In the genomic region with DNA sequence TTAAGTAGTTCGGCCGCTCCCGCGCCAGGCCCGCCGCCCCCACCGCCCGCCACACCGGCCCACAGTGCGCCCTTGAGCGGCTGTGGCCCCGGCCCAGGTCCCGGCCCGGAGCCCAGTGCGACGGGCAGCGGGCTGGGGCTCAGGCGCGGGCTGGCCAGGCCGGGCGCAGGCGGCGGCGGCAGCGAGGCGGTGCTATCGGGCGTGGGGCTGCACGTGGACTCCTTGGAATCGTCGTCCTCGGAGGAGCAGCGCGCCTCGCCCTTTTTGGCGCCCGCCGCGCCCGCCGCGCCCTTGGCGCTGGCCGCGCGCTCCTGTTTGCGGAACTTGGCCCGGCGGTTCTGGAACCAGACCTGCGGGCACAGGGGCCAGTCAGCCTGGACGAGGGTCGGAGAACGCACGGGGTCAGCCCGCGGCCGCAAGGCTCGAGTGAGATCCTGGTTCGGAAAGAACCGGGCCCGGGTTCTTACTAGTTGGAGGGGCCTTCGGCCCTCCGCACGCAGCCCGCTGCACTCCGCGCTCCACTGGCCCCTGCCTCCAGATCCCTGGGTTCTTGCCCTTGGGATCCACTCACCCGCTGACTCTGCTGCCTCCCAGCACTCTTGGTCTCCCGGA, we compare ENCODE assay signal across 8 cellular contexts. TPM values are rescaled to one million over a fixed set of nuclear protein-coding genes. Genes with fewer than 3 reads are reported as not detected.
A peak's percentile ranks its signal among the peaks of the same experiment; 100 is the strongest.
DNase-seq lines count a peak whose midpoint lies in the region; ATAC-seq and TF ChIP-seq lines count a peak whose summit lies in the region.

No MANE protein-coding gene starts in this region.

- peak overlapping the region in 1 of 59 donors; percentile 52 for H3K27ac ChIP-seq in dorsolateral prefrontal cortex

- intact Hi-C loops in dorsolateral prefrontal cortex (cut with DNase I), result loop anchor here in 1 of 2 donors (5.0 kb wide), 1 partner anchor 192 kb away; a partner anchor contains a TSS
- intact Hi-C loops in mucosa of descending colon (cut with DNase I, micrococcal nuclease), result no loop called here

- TF ChIP-seq CTCF in AG09309 (IDR thresholded peaks at IDR 0.05; ENCODE audit: control insufficient read depth, insufficient read depth, low read depth, low read length, missing control alignments) (no peak), HFF-Myc (IDR thresholded peaks at IDR 0.05; ENCODE audit: low read depth, low read length, missing control alignments) (no peak), dorsolateral prefrontal cortex (IDR thresholded peaks at IDR 0.05 in 54 of 56, conservative IDR thresholded peaks at IDR 0.05 in 2 of 56; ENCODE audit: low read depth in 1 of 56, partially characterized antibody in 56 of 56) (peak in 1 of 56 donors; percentile 23), mucosa of descending colon (IDR thresholded peaks at IDR 0.05) (no peak)

- H3K9me3 ChIP-seq in mucosa of descending colon, result no peaks in the 10 kb centered on the region

- H3K36me3 ChIP-seq in mucosa of descending colon (ENCODE audit: low read depth), result no peaks in the 10 kb centered on the region

- peak; percentile 76 for ATAC-seq in mucosa of descending colon

- H3K27me3 ChIP-seq in dorsolateral prefrontal cortex, result peaks cover 3 to 61% (median 48%) of the 10 kb centered on the region in 45 donors

- DNase-seq in AG09309 (ENCODE audit: low read depth), result no peak
- DNase-seq in HFF-Myc (ENCODE audit: extremely low read depth, low read depth), result no peak
- no peak for DNase-seq in dorsolateral prefrontal cortex
- peak; percentile 70 to 83 (median 75) for DNase-seq in mucosa of descending colon
- no peak for DNase-seq in NK-92 (lab: John Stamatoyannopoulos, UW; ENCODE audit: unreplicated experiment)
- no peak for DNase-seq in OCI-M2 (lab: John Stamatoyannopoulos, UW; ENCODE audit: unreplicated experiment)
- no peak for DNase-seq in activated CD4-positive, alpha-beta T cell treated with anti-CD3 and anti-CD28 coated beads, Interleukin-2, amount 50 U/mL, for 4 hours
- no peak for DNase-seq in middle frontal gyrus (ENCODE audit: extremely low spot score, low spot score)

- peak overlapping the region; percentile 3; the same call in 1 of the 2 replicates for H3K4me3 ChIP-seq in AG09309 (ENCODE audit: control insufficient read depth, low read depth, low read length)
- peak overlapping the region; percentile 19; the same call in 1 of the 2 replicates for H3K4me3 ChIP-seq in HFF-Myc (replicated peaks; ENCODE audit: low read depth, low read length)
- H3K4me3 ChIP-seq in dorsolateral prefrontal cortex, result peak overlapping the region in 58 of 59 donors; percentile 4 to 61 (median 40)
- H3K4me3 ChIP-seq in mucosa of descending colon, result no peak overlapping the region

- peaks cover 37% of the 10 kb centered on the region for H3K4me1 ChIP-seq in mucosa of descending colon (ENCODE audit: low read depth)

RNA-seq across cellular contexts. Expression of a gene that starts 4.0 kb away (rescaled TPM):
- under 1 TPM in 1 of 120 experiments, not detected in 119; 0.37 TPM for total RNA-seq in dorsolateral prefrontal cortex
- total RNA-seq in mucosa of descending colon, result 1 to 10 TPM in 1 of 3 donors, under 1 TPM in 2; 0.55 to 2.6 (median 0.60) TPM

RNA-seq across cellular contexts. Expression of a gene that starts 15.4 kb away (rescaled TPM):
- total RNA-seq in dorsolateral prefrontal cortex (100 to 1,000 TPM in 16 of 120 experiments, 10 to 100 TPM in 104; 45.2 to 209 (median 78.5) TPM), mucosa of descending colon (100 to 1,000 TPM; 122 to 205 (median 151) TPM)

RNA-seq across cellular contexts. Expression of a gene that starts 23.4 kb away (rescaled TPM):
- total RNA-seq in dorsolateral prefrontal cortex (10 to 100 TPM in 26 of 120 experiments, 1 to 10 TPM in 93, under 1 TPM in 1; 0.70 to 35.0 (median 5.7) TPM), mucosa of descending colon (10 to 100 TPM in 2 of 3 donors, 1 to 10 TPM in 1; 3.2 to 29.4 (median 13.8) TPM)

RNA-seq across cellular contexts. Expression of a gene that starts 48.0 kb away (rescaled TPM):
- total RNA-seq in dorsolateral prefrontal cortex (1 to 10 TPM in 10 of 120 experiments, under 1 TPM in 40, not detected in 70; 0.40 to 1.4 (median 0.69) TPM), mucosa of descending colon (not detected)

Comparison
In these comparisons a context has a peak if more than half of its experiments do, and no peak if none do; other contexts are left out.
1. DNase-seq: peak in mucosa of descending colon (3 of 3); none in AG09309 (single experiment), HFF-Myc (single experiment), dorsolateral prefrontal cortex (0 of 10), NK-92 (single experiment), OCI-M2 (single experiment), activated CD4-positive, alpha-beta T cell treated with anti-CD3 and anti-CD28 coated beads, Interleukin-2, amount 50 U/mL, for 4 hours (0 of 2) and middle frontal gyrus (single experiment).